Comparison of ENCODE assay signal across 2 cellular contexts in genomic region chr2:96306370-96306769, GRCh38.
TF ChIP-seq lines count a peak whose summit lies in the region.

No MANE protein-coding gene starts in this region.

TF ChIP-seq in A549, 52 proteins besides CTCF, POLR2A, EP300 and RAD21:
- TF ChIP-seq HOXB5 (CRISPR knock-in tag; IDR thresholded peaks at IDR 0.05): no peak
- no peak for TF ChIP-seq EHMT2 (IDR thresholded peaks at IDR 0.05; ENCODE audit: low read depth)
- TF ChIP-seq SMC3 (IDR thresholded peaks at IDR 0.05): no peak
- TF ChIP-seq ZC3H11A (IDR thresholded peaks at IDR 0.05): no peak
- no peak for TF ChIP-seq USF2 (IDR thresholded peaks at IDR 0.05)
- no peak for TF ChIP-seq RCOR1 (IDR thresholded peaks at IDR 0.05; ENCODE audit: low read depth, low read length)
- no peak for TF ChIP-seq FOSB (CRISPR knock-in tag; IDR thresholded peaks at IDR 0.05)

TF ChIP-seq in GM12878, 131 proteins besides CTCF, POLR2A, EP300 and RAD21:
- TF ChIP-seq RFX5 (IDR thresholded peaks at IDR 0.05; ENCODE audit: low read depth, low read length) (no peak), NRF1 (conservative IDR thresholded peaks at IDR 0.05; ENCODE audit: low read depth, low read length) (no peak), SPI1 (IDR thresholded peaks at IDR 0.05; ENCODE audit: borderline replicate concordance, insufficient read depth, low read depth, low read length) (no peak), STAT1 (conservative IDR thresholded peaks at IDR 0.05) (no peak), CHD4 (IDR thresholded peaks at IDR 0.05) (no peak), SREBF2 (IDR thresholded peaks at IDR 0.05; ENCODE audit: low read length) (no peak), SRF (IDR thresholded peaks at IDR 0.05; ENCODE audit: low read depth in 2 of 2, low read length in 2 of 2) (no peak), SUPT20H (IDR thresholded peaks at IDR 0.05; ENCODE audit: borderline replicate concordance, control insufficient read depth, low read depth, low read length) (no peak), PAX8 (IDR thresholded peaks at IDR 0.05) (no peak), JUNB (IDR thresholded peaks at IDR 0.05) (no peak), CEBPB (IDR thresholded peaks at IDR 0.05; ENCODE audit: borderline replicate concordance in 1 of 2, low read depth in 2 of 2, low read length in 2 of 2) (no peak)
- TF ChIP-seq, protein P1, sequence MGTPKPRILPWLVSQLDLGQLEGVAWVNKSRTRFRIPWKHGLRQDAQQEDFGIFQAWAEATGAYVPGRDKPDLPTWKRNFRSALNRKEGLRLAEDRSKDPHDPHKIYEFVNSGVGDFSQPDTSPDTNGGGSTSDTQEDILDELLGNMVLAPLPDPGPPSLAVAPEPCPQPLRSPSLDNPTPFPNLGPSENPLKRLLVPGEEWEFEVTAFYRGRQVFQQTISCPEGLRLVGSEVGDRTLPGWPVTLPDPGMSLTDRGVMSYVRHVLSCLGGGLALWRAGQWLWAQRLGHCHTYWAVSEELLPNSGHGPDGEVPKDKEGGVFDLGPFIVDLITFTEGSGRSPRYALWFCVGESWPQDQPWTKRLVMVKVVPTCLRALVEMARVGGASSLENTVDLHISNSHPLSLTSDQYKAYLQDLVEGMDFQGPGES (IDR thresholded peaks at IDR 0.05): no peak
- TF ChIP-seq, protein P2, sequence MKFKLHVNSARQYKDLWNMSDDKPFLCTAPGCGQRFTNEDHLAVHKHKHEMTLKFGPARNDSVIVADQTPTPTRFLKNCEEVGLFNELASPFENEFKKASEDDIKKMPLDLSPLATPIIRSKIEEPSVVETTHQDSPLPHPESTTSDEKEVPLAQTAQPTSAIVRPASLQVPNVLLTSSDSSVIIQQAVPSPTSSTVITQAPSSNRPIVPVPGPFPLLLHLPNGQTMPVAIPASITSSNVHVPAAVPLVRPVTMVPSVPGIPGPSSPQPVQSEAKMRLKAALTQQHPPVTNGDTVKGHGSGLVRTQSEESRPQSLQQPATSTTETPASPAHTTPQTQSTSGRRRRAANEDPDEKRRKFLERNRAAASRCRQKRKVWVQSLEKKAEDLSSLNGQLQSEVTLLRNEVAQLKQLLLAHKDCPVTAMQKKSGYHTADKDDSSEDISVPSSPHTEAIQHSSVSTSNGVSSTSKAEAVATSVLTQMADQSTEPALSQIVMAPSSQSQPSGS (IDR thresholded peaks at IDR 0.05; ENCODE audit: low read length): no peak
- TF ChIP-seq, protein P3, sequence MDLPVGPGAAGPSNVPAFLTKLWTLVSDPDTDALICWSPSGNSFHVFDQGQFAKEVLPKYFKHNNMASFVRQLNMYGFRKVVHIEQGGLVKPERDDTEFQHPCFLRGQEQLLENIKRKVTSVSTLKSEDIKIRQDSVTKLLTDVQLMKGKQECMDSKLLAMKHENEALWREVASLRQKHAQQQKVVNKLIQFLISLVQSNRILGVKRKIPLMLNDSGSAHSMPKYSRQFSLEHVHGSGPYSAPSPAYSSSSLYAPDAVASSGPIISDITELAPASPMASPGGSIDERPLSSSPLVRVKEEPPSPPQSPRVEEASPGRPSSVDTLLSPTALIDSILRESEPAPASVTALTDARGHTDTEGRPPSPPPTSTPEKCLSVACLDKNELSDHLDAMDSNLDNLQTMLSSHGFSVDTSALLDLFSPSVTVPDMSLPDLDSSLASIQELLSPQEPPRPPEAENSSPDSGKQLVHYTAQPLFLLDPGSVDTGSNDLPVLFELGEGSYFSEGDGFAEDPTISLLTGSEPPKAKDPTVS (IDR thresholded peaks at IDR 0.05; ENCODE audit: low read depth, low read length): no peak
